In genomic region chr16:70659953-70660671, GRCh38 we compare ENCODE assay signal across 16 cellular contexts. TPM values are rescaled to one million over a fixed set of nuclear protein-coding genes. Genes with fewer than 3 reads are reported as not detected.
"Had no signal": no experiment of that assay in that cellular context is flagged by ENCODE, and none has a peak within 500 bp of the region (broad histone marks: within the 10 kb centered on the region; RNA-seq: fewer than 3 reads in every experiment).

No MANE protein-coding gene starts in this region.

- ATAC-seq: activated T-cell treated with anti-CD3 and anti-CD28 coated beads, Interleukin-2, amount 50 U/mL, for 4 hours; natural killer cell treated with Interleukin-12 subunit alpha and Interleukin-12 subunit beta and Interleukin-15 and Interleukin-18, amount 100 ng/mL, for 72 hours; stimulated activated naive CD8-positive, alpha-beta T cell treated with anti-CD3 and anti-CD28 coated beads, Interleukin-15, amount 100 ng/mL, for 72 hours had no signal

- H3K9me3 ChIP-seq: ascending aorta, breast epithelium, suprapubic skin, upper lobe of left lung had no signal

- DNase-seq: activated B cell treated with CpG ODN at 0.5 μM for 24 hours; activated CD4-positive, alpha-beta memory T cell treated with anti-CD3 and anti-CD28 coated beads for 36 hours; activated CD4-positive, alpha-beta T cell treated with anti-CD3 and anti-CD28 coated beads for 4 hours; activated naive CD4-positive, alpha-beta T cell treated with anti-CD3 and anti-CD28 coated beads for 36 hours; activated T-cell treated with anti-CD3 and anti-CD28 coated beads, Interleukin-2, amount 50 U/mL, for 4 hours; cortex of kidney; effector CD8-positive, alpha-beta T cell; stimulated activated naive CD8-positive, alpha-beta T cell treated with anti-CD3 and anti-CD28 coated beads, Interleukin-15, amount 100 ng/mL, for 72 hours; T-helper 1 cell; T-helper 9 cell had no signal

- H3K4me1 ChIP-seq: ascending aorta, upper lobe of left lung had no signal

- H3K4me3 ChIP-seq: ascending aorta, breast epithelium, suprapubic skin, upper lobe of left lung had no signal

- H3K27me3 ChIP-seq: ascending aorta, breast epithelium, suprapubic skin, upper lobe of left lung had no signal

- H3K27ac ChIP-seq: breast epithelium, suprapubic skin, upper lobe of left lung had no signal

RNA-seq across cellular contexts. Expression of gene IL34, which starts 13.8 kb away (rescaled TPM):
- total RNA-seq: activated CD4-positive, alpha-beta memory T cell treated with anti-CD3 and anti-CD28 coated beads for 36 hours; activated naive CD4-positive, alpha-beta T cell treated with anti-CD3 and anti-CD28 coated beads for 36 hours; progenitor cell of endocrine pancreas had no signal
